Comparison of ENCODE assay signal across 20 cellular contexts in genomic region chr12:3795800-3796133, GRCh38. TPM values are rescaled to one million over a fixed set of nuclear protein-coding genes. Genes with fewer than 3 reads are reported as not detected.
"Had no signal": no experiment of that assay in that cellular context is flagged by ENCODE, and none has a peak within 500 bp of the region (broad histone marks: within the 10 kb centered on the region; RNA-seq: fewer than 3 reads in every experiment).

No MANE protein-coding gene starts in this region.

- H3K9me3 Mint-ChIP-seq: activated CD4-positive, alpha-beta memory T cell treated with anti-CD3 and anti-CD28 coated beads for 36 hours; activated CD4-positive, alpha-beta T cell treated with anti-CD3 and anti-CD28 coated beads, Interleukin-2, amount 10 ng/mL, durations not matched to agents 7 days and 5 days; activated naive CD4-positive, alpha-beta T cell treated with anti-CD3 and anti-CD28 coated beads for 36 hours; activated T-helper 17 cell treated with anti-CD3 and anti-CD28 coated beads, Interleukin-2, amount 50 U/mL, for 72 hours; brain; T-helper 2 cell treated with Interferon-gamma antibody and Interleukin-4, amounts not matched to agents 5 μg/mL and 100 μg/mL, for 36 hours had no signal

- H3K27me3 Mint-ChIP-seq: activated CD4-positive, alpha-beta memory T cell treated with anti-CD3 and anti-CD28 coated beads for 36 hours; activated CD4-positive, alpha-beta T cell treated with anti-CD3 and anti-CD28 coated beads, Interleukin-2, amount 10 ng/mL, durations not matched to agents 7 days and 5 days; activated naive CD8-positive, alpha-beta T cell; activated T-helper 17 cell treated with anti-CD3 and anti-CD28 coated beads, Interleukin-2, amount 50 U/mL, for 72 hours; brain had no signal

- H3K4me1 Mint-ChIP-seq: activated T-helper 17 cell treated with anti-CD3 and anti-CD28 coated beads, Interleukin-2, amount 50 U/mL, for 72 hours had no signal

- H3K4me3 Mint-ChIP-seq: activated CD4-positive, alpha-beta memory T cell treated with anti-CD3 and anti-CD28 coated beads for 36 hours; activated CD4-positive, alpha-beta T cell treated with anti-CD3 and anti-CD28 coated beads, Interleukin-2, amount 10 ng/mL, durations not matched to agents 7 days and 5 days; activated naive CD4-positive, alpha-beta T cell treated with anti-CD3 and anti-CD28 coated beads for 36 hours; activated naive CD8-positive, alpha-beta T cell; activated T-helper 17 cell treated with anti-CD3 and anti-CD28 coated beads, Interleukin-2, amount 50 U/mL, for 72 hours; brain; T-helper 2 cell treated with Interferon-gamma antibody and Interleukin-4, amounts not matched to agents 5 μg/mL and 100 μg/mL, for 36 hours had no signal

- DNase-seq: activated CD4-positive, alpha-beta memory T cell treated with anti-CD3 and anti-CD28 coated beads for 36 hours; activated CD4-positive, alpha-beta T cell treated with anti-CD3 and anti-CD28 coated beads, Interleukin-2, amount 10 ng/mL, durations not matched to agents 7 days and 5 days; activated CD4-positive, CD25-positive, alpha-beta regulatory T cell; activated CD8-positive, alpha-beta memory T cell treated with anti-CD3 and anti-CD28 coated beads for 24 hours; activated gamma-delta T cell; activated naive CD4-positive, alpha-beta T cell treated with anti-CD3 and anti-CD28 coated beads for 36 hours; activated T-cell treated with anti-CD3 and anti-CD28 coated beads, Interleukin-2, amount 50 U/mL, for 48 hours; amygdala; cerebellar nuclear complex; KG1; NCI-H446 treated with DMSO at 0.1 percent for 48 hours; NCI-H524 treated with DMSO at 0.1 percent for 48 hours; SK-N-SH; SW 1271 had no signal

- H3K27ac Mint-ChIP-seq: activated CD4-positive, alpha-beta memory T cell treated with anti-CD3 and anti-CD28 coated beads for 36 hours; activated CD4-positive, alpha-beta T cell treated with anti-CD3 and anti-CD28 coated beads, Interleukin-2, amount 10 ng/mL, durations not matched to agents 7 days and 5 days; activated naive CD4-positive, alpha-beta T cell treated with anti-CD3 and anti-CD28 coated beads for 36 hours; activated naive CD8-positive, alpha-beta T cell; activated T-helper 17 cell treated with anti-CD3 and anti-CD28 coated beads, Interleukin-2, amount 50 U/mL, for 72 hours; T-helper 2 cell treated with Interferon-gamma antibody and Interleukin-4, amounts not matched to agents 5 μg/mL and 100 μg/mL, for 36 hours had no signal

- ATAC-seq: activated T-helper 17 cell treated with anti-CD3 and anti-CD28 coated beads, Interleukin-2, amount 50 U/mL, for 72 hours; Right ventricle myocardium inferior had no signal

RNA-seq across cellular contexts. Expression of gene CRACR2A, which starts 42.9 kb away (rescaled TPM):
- polyA plus RNA-seq: cardiac muscle cell had no signal
